ENCODE assay signal across 8 cellular contexts in the genomic region with DNA sequence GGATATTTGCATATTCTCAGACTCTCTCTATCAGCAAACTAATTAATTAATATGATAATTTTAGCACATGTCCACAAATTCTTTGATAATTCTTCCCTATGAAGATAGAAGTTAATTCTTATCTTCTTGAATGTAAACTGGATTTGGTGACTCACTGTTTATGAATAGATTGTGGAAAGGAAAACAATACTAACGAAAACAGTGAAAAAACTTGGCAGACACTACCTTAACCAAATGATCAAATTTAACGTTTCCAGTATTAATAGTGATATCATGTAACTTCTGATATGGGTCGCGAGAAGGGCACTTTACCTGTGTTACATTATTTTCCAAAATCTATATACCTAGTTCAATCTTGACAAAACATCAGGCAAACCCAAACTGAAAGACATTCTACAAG.
"Had no signal": no experiment of that assay in that cellular context is flagged by ENCODE, and none has a peak within 500 bp of the region (broad histone marks: within the 10 kb centered on the region; RNA-seq: fewer than 3 reads in every experiment).

No MANE protein-coding gene starts in this region.

- ATAC-seq: GM12878 had no signal

- H3K4me3 ChIP-seq: GM12878 had no signal

- DNase-seq: GDM1, GF-D8 had no signal

- FAIRE-seq: G401.6, GM12878, GM12891, GM12892, GM18507, GM19239 had no signal
